20 cellular contexts compared by ENCODE assay signal in the genomic region with DNA sequence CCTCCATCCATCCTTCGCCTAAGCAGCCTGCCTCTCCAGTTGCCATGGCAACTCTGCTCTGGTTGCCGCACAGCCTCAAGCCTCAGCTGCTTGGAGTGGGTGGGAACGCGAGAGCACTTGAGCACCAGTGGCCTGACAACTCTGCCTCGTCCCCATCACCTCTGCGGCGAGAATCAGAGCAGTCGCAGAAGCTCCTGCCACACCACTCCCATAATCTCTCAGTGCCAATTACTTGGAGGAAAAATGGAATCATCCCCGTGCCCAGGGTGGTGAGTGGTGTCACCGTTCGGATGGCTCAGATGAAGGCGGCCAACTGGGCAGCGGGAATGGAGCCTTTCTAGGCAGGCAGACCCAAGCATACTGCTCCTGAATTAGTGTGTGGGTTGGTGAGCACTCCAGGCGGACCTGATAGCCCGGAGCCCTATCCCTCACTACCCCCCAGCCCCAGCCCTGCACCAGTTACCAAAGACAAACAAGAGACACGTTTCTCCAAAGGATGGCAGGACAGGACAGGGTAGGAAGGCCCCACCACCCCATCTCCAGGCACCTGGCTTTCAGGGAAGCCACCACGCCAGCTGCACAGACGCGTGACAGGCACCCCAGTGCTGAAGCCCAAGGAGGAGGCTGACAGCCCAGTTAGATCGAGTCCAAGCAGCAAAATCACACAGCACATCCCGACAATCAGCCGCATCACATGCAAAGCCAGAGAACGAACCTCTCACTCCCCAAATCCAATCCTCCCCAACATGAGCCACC.
DNase-seq lines count a peak whose midpoint lies in the region; ATAC-seq and TF ChIP-seq lines count a peak whose summit lies in the region.
"Had no signal": no experiment of that assay in that cellular context is flagged by ENCODE, and none has a peak within 500 bp of the region (broad histone marks: within the 10 kb centered on the region; RNA-seq: fewer than 3 reads in every experiment).

No MANE protein-coding gene starts in this region.

- TF ChIP-seq CTCF in GM10248 (IDR thresholded peaks at IDR 0.05; ENCODE audit: control extremely low read depth, extremely low read depth, low read depth, missing control alignments), result no peak
- TF ChIP-seq CTCF in natural killer cell (IDR thresholded peaks at IDR 0.05), result no peak

- no peaks in the 10 kb centered on the region for H3K4me1 Mint-ChIP-seq in natural killer cell
- H3K4me1 Mint-ChIP-seq: T-cell had no signal

- peak overlapping the region; percentile 15; the same call in 1 of the 2 replicates for H3K4me3 ChIP-seq in iPS-18c (ENCODE audit: insufficient read depth, low read depth, low read length)
- H3K4me3 ChIP-seq: BLaER1, colonic mucosa, suprapubic skin had no signal

- POLR2A ChIA-PET in GM10248 (lab: Yijun Ruan, JAX), result no interaction called here

- no peaks in the 10 kb centered on the region for H3K9me3 Mint-ChIP-seq in natural killer cell
- H3K9me3 Mint-ChIP-seq: natural killer cell treated with Interleukin-12 subunit alpha and Interleukin-12 subunit beta and Interleukin-15 and Interleukin-18, amount 100 ng/mL, for 72 hours; T-cell had no signal

- H3K27ac Mint-ChIP-seq in natural killer cell, result no peak overlapping the region
- H3K27ac Mint-ChIP-seq: natural killer cell treated with Interleukin-12 subunit alpha and Interleukin-12 subunit beta and Interleukin-15 and Interleukin-18, amount 100 ng/mL, for 72 hours; T-cell had no signal

- H3K4me3 Mint-ChIP-seq in natural killer cell, result no peak overlapping the region
- H3K4me3 Mint-ChIP-seq: natural killer cell treated with Interleukin-12 subunit alpha and Interleukin-12 subunit beta and Interleukin-15 and Interleukin-18, amount 100 ng/mL, for 72 hours; T-cell had no signal

- ATAC-seq in sciatic nerve (no peak), natural killer cell (no peak), HG03457 (IDR thresholded peaks at IDR 0.05; ENCODE audit: unreplicated experiment) (no peak)
- ATAC-seq: gastrocnemius medialis, T-cell had no signal

- intact Hi-C loops in sciatic nerve (cut with DNase I), result no loop called here
- intact Hi-C loops in natural killer cell (cut with micrococcal nuclease), result no loop called here

- DNase-seq in HuH-7.5 (ENCODE audit: low spot score), result peak; percentile 0
- DNase-seq in NCI-H2227 treated with DMSO at 0.1 percent for 48 hours (lab: John Stamatoyannopoulos, UW), result peak; percentile 77
- peak; percentile 52 for DNase-seq in sciatic nerve (ENCODE audit: low spot score)
- DNase-seq in GM10248 (ENCODE audit: extremely low spot score), result no peak
- no peak for DNase-seq in natural killer cell
- DNase-seq: activated CD4-positive, alpha-beta T cell treated with anti-CD3 and anti-CD28 coated beads, Interleukin-2, amount 50 U/mL, for 48 hours; colonic mucosa; DMS 273 treated with DMSO at 0.1 percent for 48 hours; gastrocnemius medialis; NCI-H1930; NK-92 treated with Interleukin-12 subunit alpha and Interleukin-12 subunit beta, amount 100 ng/mL, for 24 hours; RPMI8226; stimulated activated CD4-positive, alpha-beta T cell treated with anti-CD3 and anti-CD28 coated beads, Interleukin-4, amount 100 ng/mL, for 1 hour; stimulated activated CD8-positive, alpha-beta memory T cell treated with anti-CD3 and anti-CD28 coated beads, Interleukin-4, amount 100 ng/mL, for 48 hours had no signal

- no peaks in the 10 kb centered on the region for H3K36me3 Mint-ChIP-seq in natural killer cell
- H3K36me3 Mint-ChIP-seq: natural killer cell treated with Interleukin-12 subunit alpha and Interleukin-12 subunit beta and Interleukin-15 and Interleukin-18, amount 100 ng/mL, for 72 hours; T-cell had no signal

- CTCF ChIA-PET in GM10248 (lab: Yijun Ruan, JAX), result no interaction called here

- peaks cover 58% of the 10 kb centered on the region for H3K9me3 ChIP-seq in iPS-18c (ENCODE audit: control insufficient read depth, insufficient read depth, low read length)
- H3K9me3 ChIP-seq: BLaER1, colonic mucosa, gastrocnemius medialis, suprapubic skin had no signal

- no peaks in the 10 kb centered on the region for H3K27me3 Mint-ChIP-seq in natural killer cell (ENCODE audit: low read depth in 2 of 2)
- H3K27me3 Mint-ChIP-seq: natural killer cell treated with Interleukin-12 subunit alpha and Interleukin-12 subunit beta and Interleukin-15 and Interleukin-18, amount 100 ng/mL, for 72 hours; T-cell had no signal

Comparison
In these comparisons a context has a peak if more than half of its experiments do, and no peak if none do; other contexts are left out.
1. DNase-seq: peak in HuH-7.5 (single experiment), NCI-H2227 treated with DMSO at 0.1 percent for 48 hours (single experiment) and sciatic nerve (single experiment); none in GM10248 (single experiment) and natural killer cell (single experiment).